28 cellular contexts compared by ENCODE assay signal in the genomic region with DNA sequence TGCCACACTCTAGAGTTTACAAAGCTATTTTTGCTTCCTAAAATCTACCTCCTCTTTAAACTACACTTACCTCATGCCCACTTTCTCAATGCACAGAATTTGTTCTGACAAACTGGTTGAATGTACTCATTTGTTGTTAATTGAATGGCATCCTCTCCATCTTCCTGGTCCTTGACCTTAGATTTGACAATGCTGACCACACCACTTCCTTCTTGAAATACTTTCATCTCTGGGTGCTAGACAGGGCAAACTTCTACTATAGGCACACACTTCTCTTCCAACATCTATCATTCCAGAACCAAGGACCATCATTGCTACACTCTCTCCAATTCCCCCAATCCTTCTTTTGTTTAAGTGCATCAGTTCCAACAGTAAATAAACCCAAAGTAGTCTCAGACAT.
"Had no signal": no experiment of that assay in that cellular context is flagged by ENCODE, and none has a peak within 500 bp of the region (broad histone marks: within the 10 kb centered on the region; RNA-seq: fewer than 3 reads in every experiment).

No MANE protein-coding gene starts in this region.

- H3K9me3 ChIP-seq: colonic mucosa, gastrocnemius medialis, psoas muscle, sigmoid colon, suprapubic skin, transverse colon, upper lobe of right lung, uterus had no signal

- H3K4me3 ChIP-seq: colonic mucosa, gastrocnemius medialis, neural progenitor cell, psoas muscle, sigmoid colon, suprapubic skin, transverse colon, upper lobe of right lung, uterus had no signal

- DNase-seq: colonic mucosa; effector CD8-positive, alpha-beta T cell; endodermal cell; foreskin fibroblast; gastrocnemius medialis; head of caudate nucleus; kidney; mesenchymal stem cell; midbrain; naive thymus-derived CD4-positive, alpha-beta T cell; nucleus accumbens; psoas muscle; right cardiac atrium; sigmoid colon; stimulated activated CD4-positive, alpha-beta T cell treated with anti-CD3 and anti-CD28 coated beads, Interleukin-2, amount 100 ng/mL, for 24 hours; stimulated activated CD4-positive, alpha-beta T cell treated with anti-CD3 and anti-CD28 coated beads, Interleukin-4, amount 100 ng/mL, for 24 hours; transverse colon; upper lobe of right lung; uterus had no signal

- ATAC-seq: esophagus mucosa; gastrocnemius medialis; left lobe of liver; naive thymus-derived CD4-positive, alpha-beta T cell; psoas muscle; right cardiac atrium; stimulated activated effector memory CD8-positive, alpha-beta T cell treated with anti-CD3 and anti-CD28 coated beads, Interleukin-12 subunit alpha, Interleukin-12 subunit beta, amount 100 ng/mL, for 72 hours; upper lobe of right lung had no signal

- H3K27ac ChIP-seq: colonic mucosa, epithelial cell of prostate, gastrocnemius medialis, neural progenitor cell, psoas muscle, sigmoid colon, suprapubic skin, transverse colon, upper lobe of right lung, uterus had no signal

- H3K27ac Mint-ChIP-seq: dendritic cell treated with granulocyte-macrophage colony-stimulating factor and Interleukin-4, amounts not matched to agents 40 ng/mL and 50 ng/mL, for 4 days; endodermal cell; naive thymus-derived CD4-positive, alpha-beta T cell; nephron; neural progenitor cell; stimulated activated effector memory CD8-positive, alpha-beta T cell treated with anti-CD3 and anti-CD28 coated beads, Interleukin-12 subunit alpha, Interleukin-12 subunit beta, amount 100 ng/mL, for 72 hours; stimulated activated naive CD8-positive, alpha-beta T cell treated with anti-CD3 and anti-CD28 coated beads, Interleukin-15, Interleukin-2, amounts not matched to agents 100 ng/mL and 50 ng/mL, for 24 hours had no signal

- H3K4me1 Mint-ChIP-seq: endodermal cell; nephron; neural progenitor cell; stimulated activated effector memory CD8-positive, alpha-beta T cell treated with anti-CD3 and anti-CD28 coated beads, Interleukin-12 subunit alpha, Interleukin-12 subunit beta, amount 100 ng/mL, for 72 hours had no signal

- H3K9ac ChIP-seq: neural progenitor cell had no signal

- H3K4me1 ChIP-seq: neural progenitor cell, upper lobe of right lung, uterus had no signal

- H3K27me3 ChIP-seq: colonic mucosa, gastrocnemius medialis, neural progenitor cell, sigmoid colon, suprapubic skin, transverse colon, upper lobe of right lung, uterus had no signal

- H3K4me2 ChIP-seq: neural progenitor cell had no signal

- H3K27me3 Mint-ChIP-seq: dendritic cell treated with granulocyte-macrophage colony-stimulating factor and Interleukin-4, amounts not matched to agents 40 ng/mL and 50 ng/mL, for 4 days; naive thymus-derived CD4-positive, alpha-beta T cell; stimulated activated naive CD8-positive, alpha-beta T cell treated with anti-CD3 and anti-CD28 coated beads, Interleukin-15, Interleukin-2, amounts not matched to agents 100 ng/mL and 50 ng/mL, for 24 hours had no signal

- H3K4me3 Mint-ChIP-seq: dendritic cell treated with granulocyte-macrophage colony-stimulating factor and Interleukin-4, amounts not matched to agents 40 ng/mL and 50 ng/mL, for 4 days; endodermal cell; naive thymus-derived CD4-positive, alpha-beta T cell; nephron; neural progenitor cell; stimulated activated effector memory CD8-positive, alpha-beta T cell treated with anti-CD3 and anti-CD28 coated beads, Interleukin-12 subunit alpha, Interleukin-12 subunit beta, amount 100 ng/mL, for 72 hours; stimulated activated naive CD8-positive, alpha-beta T cell treated with anti-CD3 and anti-CD28 coated beads, Interleukin-15, Interleukin-2, amounts not matched to agents 100 ng/mL and 50 ng/mL, for 24 hours had no signal

- FAIRE-seq: kidney had no signal

- H3K36me3 ChIP-seq: colonic mucosa, uterus had no signal

- H3K9me3 Mint-ChIP-seq: dendritic cell treated with granulocyte-macrophage colony-stimulating factor and Interleukin-4, amounts not matched to agents 40 ng/mL and 50 ng/mL, for 4 days; endodermal cell; naive thymus-derived CD4-positive, alpha-beta T cell; nephron; neural progenitor cell; stimulated activated effector memory CD8-positive, alpha-beta T cell treated with anti-CD3 and anti-CD28 coated beads, Interleukin-12 subunit alpha, Interleukin-12 subunit beta, amount 100 ng/mL, for 72 hours; stimulated activated naive CD8-positive, alpha-beta T cell treated with anti-CD3 and anti-CD28 coated beads, Interleukin-15, Interleukin-2, amounts not matched to agents 100 ng/mL and 50 ng/mL, for 24 hours had no signal

- H2AFZ ChIP-seq: neural progenitor cell had no signal
